ENCODE assay signal across 10 cellular contexts in genomic region chr3:196563721-196564225, GRCh38. TPM values are rescaled to one million over a fixed set of nuclear protein-coding genes. Genes with fewer than 3 reads are reported as not detected.
DNase-seq lines count a peak whose midpoint lies in the region; ATAC-seq and TF ChIP-seq lines count a peak whose summit lies in the region.
"Had no signal": no experiment of that assay in that cellular context is flagged by ENCODE, and none has a peak within 500 bp of the region (broad histone marks: within the 10 kb centered on the region; RNA-seq: fewer than 3 reads in every experiment).

No MANE protein-coding gene starts in this region.

- peaks cover 18% of the 10 kb centered on the region for H3K36me3 Mint-ChIP-seq in activated T-helper 1 cell treated with anti-CD3 and anti-CD28 coated beads, Interleukin-12 subunit alpha, Interleukin-12 subunit beta, Interleukin-2, Interleukin-4 antibody, amounts not matched to agents 30 ng/mL and 10 ng/mL and 1 ng/mL, durations not matched to agents 14 hours and 24 hours and 36 hours (ENCODE audit: low read depth)

- intact Hi-C loops in activated T-helper 1 cell treated with anti-CD3 and anti-CD28 coated beads, Interleukin-12 subunit alpha, Interleukin-12 subunit beta, Interleukin-2, Interleukin-4 antibody, amounts not matched to agents 30 ng/mL and 10 ng/mL and 1 ng/mL, durations not matched to agents 14 hours and 24 hours and 36 hours (cut with micrococcal nuclease), result no loop called here

- peak overlapping the region; percentile 22 for H3K4me3 Mint-ChIP-seq in activated T-helper 1 cell treated with anti-CD3 and anti-CD28 coated beads, Interleukin-12 subunit alpha, Interleukin-12 subunit beta, Interleukin-2, Interleukin-4 antibody, amounts not matched to agents 30 ng/mL and 10 ng/mL and 1 ng/mL, durations not matched to agents 14 hours and 24 hours and 36 hours

- TF ChIP-seq CTCF in coronary artery (IDR thresholded peaks at IDR 0.05), result no peak

- ATAC-seq in GM21526 (IDR thresholded peaks at IDR 0.05; ENCODE audit: low FRiP score, unreplicated experiment), result no peak

- H3K4me3 ChIP-seq in coronary artery, result no peak overlapping the region

- no peaks in the 10 kb centered on the region for H3K9me3 Mint-ChIP-seq in activated T-helper 1 cell treated with anti-CD3 and anti-CD28 coated beads, Interleukin-12 subunit alpha, Interleukin-12 subunit beta, Interleukin-2, Interleukin-4 antibody, amounts not matched to agents 30 ng/mL and 10 ng/mL and 1 ng/mL, durations not matched to agents 14 hours and 24 hours and 36 hours

- peak overlapping the region; percentile 9 for H3K27ac Mint-ChIP-seq in activated T-helper 1 cell treated with anti-CD3 and anti-CD28 coated beads, Interleukin-12 subunit alpha, Interleukin-12 subunit beta, Interleukin-2, Interleukin-4 antibody, amounts not matched to agents 30 ng/mL and 10 ng/mL and 1 ng/mL, durations not matched to agents 14 hours and 24 hours and 36 hours
- H3K27ac Mint-ChIP-seq: progenitor cell of endocrine pancreas had no signal

- no peak overlapping the region for H3K27ac ChIP-seq in coronary artery

- no peaks in the 10 kb centered on the region for H3K27me3 Mint-ChIP-seq in activated T-helper 1 cell treated with anti-CD3 and anti-CD28 coated beads, Interleukin-12 subunit alpha, Interleukin-12 subunit beta, Interleukin-2, Interleukin-4 antibody, amounts not matched to agents 30 ng/mL and 10 ng/mL and 1 ng/mL, durations not matched to agents 14 hours and 24 hours and 36 hours (ENCODE audit: insufficient read depth)
- H3K27me3 Mint-ChIP-seq: progenitor cell of endocrine pancreas had no signal

- peaks cover 48% of the 10 kb centered on the region for H3K4me1 Mint-ChIP-seq in activated T-helper 1 cell treated with anti-CD3 and anti-CD28 coated beads, Interleukin-12 subunit alpha, Interleukin-12 subunit beta, Interleukin-2, Interleukin-4 antibody, amounts not matched to agents 30 ng/mL and 10 ng/mL and 1 ng/mL, durations not matched to agents 14 hours and 24 hours and 36 hours (ENCODE audit: low read depth)

- DNase-seq in H4 (ENCODE audit: low spot score) (peak; percentile 63), RKO (ENCODE audit: low spot score) (peak; percentile 37), kidney glomerular epithelial cell (lab: John Stamatoyannopoulos, UW) (peak; percentile 13), NCI-H82 treated with DMSO at 0.1 percent for 48 hours (lab: John Stamatoyannopoulos, UW; ENCODE audit: unreplicated experiment) (no peak), NCI-H1092 (lab: John Stamatoyannopoulos, UW) (no peak), coronary artery (ENCODE audit: low spot score) (no peak)
- DNase-seq in activated T-helper 1 cell treated with anti-CD3 and anti-CD28 coated beads, Interleukin-12 subunit alpha, Interleukin-12 subunit beta, Interleukin-2, Interleukin-4 antibody, amounts not matched to agents 30 ng/mL and 10 ng/mL and 1 ng/mL, durations not matched to agents 14 hours and 24 hours and 36 hours (ENCODE audit: low spot score), result no peak
- DNase-seq: NCI-H1105 had no signal

RNA-seq across cellular contexts. Expression of gene WDR53, which starts 4.6 kb away (rescaled TPM):
- 12.4 and 24.1 TPM in 2 replicates for total RNA-seq in H4 (2014; rRNA removed; shearing (Covaris generic))
- total RNA-seq in activated T-helper 1 cell treated with anti-CD3 and anti-CD28 coated beads, Interleukin-12 subunit alpha, Interleukin-12 subunit beta, Interleukin-2, Interleukin-4 antibody, amounts not matched to agents 30 ng/mL and 10 ng/mL and 1 ng/mL, durations not matched to agents 14 hours and 24 hours and 36 hours, result 24.8 and 25.5 TPM in 2 replicates

RNA-seq across cellular contexts. Expression of gene FBXO45, which starts 4.7 kb away (rescaled TPM):
- 18.0 and 19.2 TPM in 2 replicates for total RNA-seq in H4 (2014; rRNA removed; shearing (Covaris generic))
- total RNA-seq in activated T-helper 1 cell treated with anti-CD3 and anti-CD28 coated beads, Interleukin-12 subunit alpha, Interleukin-12 subunit beta, Interleukin-2, Interleukin-4 antibody, amounts not matched to agents 30 ng/mL and 10 ng/mL and 1 ng/mL, durations not matched to agents 14 hours and 24 hours and 36 hours, result 22.8 and 24.3 TPM in 2 replicates

RNA-seq across cellular contexts. Expression of gene SMCO1, which starts 48.6 kb away (rescaled TPM):
- total RNA-seq in H4 (2014; rRNA removed; shearing (Covaris generic)), result not detected in 2 replicates
- not detected in 2 replicates for total RNA-seq in activated T-helper 1 cell treated with anti-CD3 and anti-CD28 coated beads, Interleukin-12 subunit alpha, Interleukin-12 subunit beta, Interleukin-2, Interleukin-4 antibody, amounts not matched to agents 30 ng/mL and 10 ng/mL and 1 ng/mL, durations not matched to agents 14 hours and 24 hours and 36 hours
- total RNA-seq: progenitor cell of endocrine pancreas had no signal

Comparison
In these comparisons a context has a peak if more than half of its experiments do, and no peak if none do; other contexts are left out.
1. DNase-seq: peak in H4 (single experiment), RKO (single experiment) and kidney glomerular epithelial cell (single experiment); none in activated T-helper 1 cell treated with anti-CD3 and anti-CD28 coated beads, Interleukin-12 subunit alpha, Interleukin-12 subunit beta, Interleukin-2, Interleukin-4 antibody, amounts not matched to agents 30 ng/mL and 10 ng/mL and 1 ng/mL, durations not matched to agents 14 hours and 24 hours and 36 hours (single experiment), NCI-H82 treated with DMSO at 0.1 percent for 48 hours (single experiment), NCI-H1092 (single experiment) and coronary artery (single experiment).